18 cellular contexts compared by ENCODE assay signal in the genomic region with DNA sequence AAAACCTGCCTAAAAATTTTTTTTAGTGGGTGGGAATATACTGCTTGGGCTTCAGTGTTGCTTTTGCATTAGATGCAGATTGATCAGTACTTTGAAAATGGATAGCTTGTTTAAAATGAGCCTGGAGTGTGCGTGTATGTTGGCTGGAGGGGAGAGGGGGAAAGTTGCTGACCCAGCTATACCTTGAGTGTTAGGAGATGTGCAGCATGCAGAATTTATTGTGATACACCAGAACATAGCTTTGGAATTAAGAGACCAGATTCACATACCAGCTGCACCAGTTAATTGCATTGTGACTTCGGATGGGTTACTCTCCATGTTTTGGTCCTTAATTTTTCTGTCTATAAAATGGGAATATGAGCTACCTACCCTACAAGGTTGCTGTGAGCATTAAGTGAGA.
A peak's percentile ranks its signal among the peaks of the same experiment; 100 is the strongest.
DNase-seq lines count a peak whose midpoint lies in the region; ATAC-seq and TF ChIP-seq lines count a peak whose summit lies in the region.
"Had no signal": no experiment of that assay in that cellular context is flagged by ENCODE, and none has a peak within 500 bp of the region (broad histone marks: within the 10 kb centered on the region; RNA-seq: fewer than 3 reads in every experiment).

No MANE protein-coding gene starts in this region.

- H3K36me3 Mint-ChIP-seq in activated T-cell treated with anti-CD3 and anti-CD28 coated beads, Interleukin-2, amount 50 U/mL, for 72 hours (ENCODE audit: insufficient read depth in 2 of 2): peaks cover 2 to 3% of the 10 kb centered on the region in 2 donors
- H3K36me3 Mint-ChIP-seq in activated T-cell treated with anti-CD3 and anti-CD28 coated beads, Interleukin-2, amount 50 U/mL, for 4 hours (ENCODE audit: insufficient read depth): peaks cover 4% of the 10 kb centered on the region
- H3K36me3 Mint-ChIP-seq in GM23338 (ENCODE audit: low read depth): no peaks in the 10 kb centered on the region
- peaks cover 21% of the 10 kb centered on the region for H3K36me3 Mint-ChIP-seq in central memory CD8-positive, alpha-beta T cell (ENCODE audit: insufficient read depth)
- H3K36me3 Mint-ChIP-seq: WTC11 had no signal

- peaks cover 84% of the 10 kb centered on the region for H3K4me1 Mint-ChIP-seq in activated T-cell treated with anti-CD3 and anti-CD28 coated beads, Interleukin-2, amount 50 U/mL, for 72 hours (ENCODE audit: low read depth)
- peaks cover 87% of the 10 kb centered on the region for H3K4me1 Mint-ChIP-seq in activated T-cell treated with anti-CD3 and anti-CD28 coated beads, Interleukin-2, amount 50 U/mL, for 4 hours (ENCODE audit: low read depth)
- H3K4me1 Mint-ChIP-seq in GM23338: peaks cover 71% of the 10 kb centered on the region
- peaks cover 81% of the 10 kb centered on the region for H3K4me1 Mint-ChIP-seq in central memory CD8-positive, alpha-beta T cell

- H3F3A ChIP-seq in GM23338 (replicated peaks; ENCODE audit: low read depth): no peaks in the 10 kb centered on the region

- H3K27ac Mint-ChIP-seq in activated T-cell treated with anti-CD3 and anti-CD28 coated beads, Interleukin-2, amount 50 U/mL, for 72 hours: peak overlapping the region; percentile 60
- H3K27ac Mint-ChIP-seq in GM23338: no peak overlapping the region
- peak overlapping the region; percentile 30 for H3K27ac Mint-ChIP-seq in central memory CD8-positive, alpha-beta T cell (ENCODE audit: low read depth)
- H3K27ac Mint-ChIP-seq: T-helper 2 cell treated with Interferon-gamma antibody and Interleukin-4, amounts not matched to agents 5 μg/mL and 100 μg/mL, for 36 hours; WTC11 had no signal

- no peak for DNase-seq in activated T-cell treated with anti-CD3 and anti-CD28 coated beads, Interleukin-2, amount 50 U/mL, for 72 hours
- no peak for DNase-seq in activated T-cell treated with anti-CD3 and anti-CD28 coated beads, Interleukin-2, amount 50 U/mL, for 4 hours
- DNase-seq in GM23338 (ENCODE audit: low spot score) (no peak), prostate gland (ENCODE audit: low spot score) (no peak), NCI-H2171 (lab: John Stamatoyannopoulos, UW) (no peak), RKO (ENCODE audit: low spot score) (no peak)
- no peak for DNase-seq in central memory CD8-positive, alpha-beta T cell (ENCODE audit: low spot score in 2 of 2)
- DNase-seq: brain microvascular endothelial cell; colonic mucosa; GM23248; NCI-H1694 treated with DMSO at 0.1 percent for 48 hours; Peyer's patch; stimulated activated CD4-positive, alpha-beta T cell treated with anti-CD3 and anti-CD28 coated beads, Interleukin-12 subunit alpha, Interleukin-12 subunit beta, amount 100 ng/mL, for 4 hours had no signal

- no peaks in the 10 kb centered on the region for H3K27me3 Mint-ChIP-seq in activated T-cell treated with anti-CD3 and anti-CD28 coated beads, Interleukin-2, amount 50 U/mL, for 72 hours (ENCODE audit: low read depth)
- H3K27me3 Mint-ChIP-seq in activated T-cell treated with anti-CD3 and anti-CD28 coated beads, Interleukin-2, amount 50 U/mL, for 4 hours (ENCODE audit: low read depth): no peaks in the 10 kb centered on the region
- peaks cover 2% of the 10 kb centered on the region for H3K27me3 Mint-ChIP-seq in GM23338 (ENCODE audit: insufficient read depth, low read depth, poor library complexity)
- H3K27me3 Mint-ChIP-seq in central memory CD8-positive, alpha-beta T cell: no peaks in the 10 kb centered on the region

- H3K9me3 Mint-ChIP-seq in activated T-cell treated with anti-CD3 and anti-CD28 coated beads, Interleukin-2, amount 50 U/mL, for 72 hours: no peaks in the 10 kb centered on the region
- H3K9me3 Mint-ChIP-seq in activated T-cell treated with anti-CD3 and anti-CD28 coated beads, Interleukin-2, amount 50 U/mL, for 4 hours: no peaks in the 10 kb centered on the region
- H3K9me3 Mint-ChIP-seq in GM23338: no peaks in the 10 kb centered on the region
- H3K9me3 Mint-ChIP-seq in central memory CD8-positive, alpha-beta T cell: no peaks in the 10 kb centered on the region
- H3K9me3 Mint-ChIP-seq: T-helper 2 cell treated with Interferon-gamma antibody and Interleukin-4, amounts not matched to agents 5 μg/mL and 100 μg/mL, for 36 hours; WTC11 had no signal

- no peak overlapping the region for H2AFZ ChIP-seq in GM23338
- H2AFZ ChIP-seq: GM23248 had no signal

- H3K4me3 Mint-ChIP-seq in activated T-cell treated with anti-CD3 and anti-CD28 coated beads, Interleukin-2, amount 50 U/mL, for 72 hours: no peak overlapping the region
- H3K4me3 Mint-ChIP-seq in activated T-cell treated with anti-CD3 and anti-CD28 coated beads, Interleukin-2, amount 50 U/mL, for 4 hours: no peak overlapping the region
- peak overlapping the region; percentile 3; the same call in 1 of the 3 replicates for H3K4me3 Mint-ChIP-seq in GM23338
- peak overlapping the region; percentile 12 for H3K4me3 Mint-ChIP-seq in central memory CD8-positive, alpha-beta T cell
- H3K4me3 Mint-ChIP-seq: T-helper 2 cell treated with Interferon-gamma antibody and Interleukin-4, amounts not matched to agents 5 μg/mL and 100 μg/mL, for 36 hours; WTC11 had no signal

- H3K4me1 ChIP-seq in GM23338 (ENCODE audit: insufficient read depth) (peaks cover 55% of the 10 kb centered on the region), prostate gland (replicated peaks) (peaks cover 29% of the 10 kb centered on the region)
- H3K4me1 ChIP-seq: colonic mucosa had no signal

- WGBS in prostate gland: 56% methylated on average over 2 of the region's 2 CpGs

- H3K27me3 ChIP-seq in GM23338 (ENCODE audit: insufficient read depth) (no peaks in the 10 kb centered on the region), prostate gland (replicated peaks; ENCODE audit: insufficient read depth) (no peaks in the 10 kb centered on the region)
- H3K27me3 ChIP-seq: brain microvascular endothelial cell, colonic mucosa, Peyer's patch had no signal

- intact Hi-C loops in prostate gland (cut with DNase I): no loop called here

- peaks cover 23% of the 10 kb centered on the region for H4K20me1 ChIP-seq in GM23338 (replicated peaks; ENCODE audit: insufficient read depth)

- no peak overlapping the region for H3K4me3 ChIP-seq in GM23338
- H3K4me3 ChIP-seq in prostate gland: no peak overlapping the region
- H3K4me3 ChIP-seq: A549, colonic mucosa, GM23248, Peyer's patch had no signal

- H3K79me2 ChIP-seq in GM23338 (replicated peaks; ENCODE audit: insufficient read depth): peaks cover 53% of the 10 kb centered on the region

- no peak for TF ChIP-seq CTCF in GM23338 (conservative IDR thresholded peaks at IDR 0.05; ENCODE audit: low read depth in 2 of 2)
- no peak for TF ChIP-seq CTCF in prostate gland (IDR thresholded peaks at IDR 0.05)

- TF ChIP-seq POLR2A in prostate gland (IDR thresholded peaks at IDR 0.05): no peak

- no peak overlapping the region for H3K27ac ChIP-seq in GM23338 (ENCODE audit: low read depth)
- peak overlapping the region; percentile 60 to 77 for H3K27ac ChIP-seq in prostate gland
- H3K27ac ChIP-seq: A549, brain microvascular endothelial cell, C4-2B, colonic mucosa, GM23248, Peyer's patch had no signal

- H3K9me2 ChIP-seq in GM23338 (ENCODE audit: insufficient read depth): no peaks in the 10 kb centered on the region

- H3K36me3 ChIP-seq in GM23338 (ENCODE audit: insufficient read depth) (no peaks in the 10 kb centered on the region), prostate gland (no peaks in the 10 kb centered on the region)
- H3K36me3 ChIP-seq: brain microvascular endothelial cell, colonic mucosa, Peyer's patch had no signal

- no peak for ATAC-seq in activated T-cell treated with anti-CD3 and anti-CD28 coated beads, Interleukin-2, amount 50 U/mL, for 72 hours (replicated peaks in 1 of 2)
- ATAC-seq in activated T-cell treated with anti-CD3 and anti-CD28 coated beads, Interleukin-2, amount 50 U/mL, for 4 hours: no peak
- no peak for ATAC-seq in GM23338
- no peak for ATAC-seq in central memory CD8-positive, alpha-beta T cell (replicated peaks; ENCODE audit: extremely low read depth, poor library complexity, severe bottlenecking)
- no peak for ATAC-seq in HG02623 (IDR thresholded peaks at IDR 0.05; ENCODE audit: unreplicated experiment)
- ATAC-seq: A549 had no signal

- H3K4me2 ChIP-seq in GM23338: peak overlapping the region; percentile 42
- H3K4me2 ChIP-seq: A549 had no signal

- H3K9me3 ChIP-seq in prostate gland: no peaks in the 10 kb centered on the region
- H3K9me3 ChIP-seq: A549, colonic mucosa, Peyer's patch had no signal

TF ChIP-seq in GM23338, 12 proteins besides CTCF, POLR2A, EP300 and RAD21 (continues in another document):
- TF ChIP-seq EZH2phosphoT487 (IDR thresholded peaks at IDR 0.05; ENCODE audit: unreplicated experiment) (no peak), JUNB (IDR thresholded peaks at IDR 0.05; ENCODE audit: unreplicated experiment) (no peak), ZNF331 (CRISPR knock-in tag; IDR thresholded peaks at IDR 0.05; ENCODE audit: low read depth) (no peak), NANOG (IDR thresholded peaks at IDR 0.05; ENCODE audit: borderline replicate concordance) (no peak), CREB1 (CRISPR knock-in tag; IDR thresholded peaks at IDR 0.05; ENCODE audit: low read depth) (no peak), ZNF114 (CRISPR knock-in tag; IDR thresholded peaks at IDR 0.05) (no peak), EZH2 (IDR thresholded peaks at IDR 0.05; ENCODE audit: low read depth, unreplicated experiment) (no peak), POLR2AphosphoS5 (IDR thresholded peaks at IDR 0.05; ENCODE audit: low read depth) (no peak), STAT1 (IDR thresholded peaks at IDR 0.05; ENCODE audit: unreplicated experiment) (no peak)

Comparison
In these comparisons a context has a peak if more than half of its experiments do, and no peak if none do; other contexts are left out.
1. H3K4me3 Mint-ChIP-seq: peak in GM23338 (single experiment) and central memory CD8-positive, alpha-beta T cell (single experiment); none in activated T-cell treated with anti-CD3 and anti-CD28 coated beads, Interleukin-2, amount 50 U/mL, for 72 hours (0 of 2) and activated T-cell treated with anti-CD3 and anti-CD28 coated beads, Interleukin-2, amount 50 U/mL, for 4 hours (single experiment).